1 cellular context compared by ENCODE assay signal in the genomic region with DNA sequence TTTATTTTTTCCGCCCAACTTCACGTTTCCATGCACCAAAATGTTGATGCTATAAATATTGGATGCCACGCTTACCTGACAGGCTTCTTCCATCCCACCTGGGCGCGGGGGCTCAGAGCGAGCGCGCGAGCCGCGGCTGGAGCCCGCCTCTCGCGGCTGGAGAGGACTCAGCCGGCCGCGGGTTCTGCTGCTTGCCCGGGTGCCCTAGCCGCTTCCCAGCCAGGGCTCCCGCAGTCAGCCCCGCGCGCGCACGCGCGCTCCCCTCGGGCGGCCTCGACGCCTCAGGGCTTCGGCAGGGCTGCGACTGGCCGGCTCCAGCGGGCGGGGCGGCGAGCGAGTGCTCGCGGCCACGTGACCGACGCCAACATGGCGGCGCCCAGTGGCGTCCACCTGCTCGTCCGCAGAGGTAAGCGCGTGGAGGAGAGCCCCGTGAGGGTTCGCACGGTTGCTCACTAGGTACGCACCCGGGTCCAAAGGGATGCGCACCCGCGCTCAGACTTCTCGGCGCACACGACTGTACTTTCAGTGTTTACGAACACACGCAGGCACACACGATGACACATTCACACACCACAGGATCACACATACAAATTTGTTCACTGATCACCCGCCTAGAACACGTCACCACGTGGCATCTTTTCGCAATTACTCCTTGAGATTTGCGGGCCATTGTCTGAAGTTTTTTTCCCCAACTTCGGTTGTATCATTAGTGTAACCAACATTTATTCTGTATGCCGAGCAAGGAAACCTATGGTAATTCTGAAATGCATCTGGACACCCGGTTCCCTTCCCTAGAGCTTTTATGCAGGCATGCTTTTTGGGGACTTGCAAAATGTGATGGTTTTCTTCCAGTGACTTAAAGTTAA.
A peak's percentile ranks its signal among the peaks of the same experiment; 100 is the strongest.
TF ChIP-seq lines count a peak whose summit lies in the region.

A gene (plus strand): TSS at position 350 of the 866 bp plus-strand sequence. CDS start 17 bp downstream, at position 367.

TF ChIP-seq in GM12878, 131 proteins besides CTCF, POLR2A, EP300 and RAD21 (continued from another document and continues in another):
- TF ChIP-seq, protein P1, sequence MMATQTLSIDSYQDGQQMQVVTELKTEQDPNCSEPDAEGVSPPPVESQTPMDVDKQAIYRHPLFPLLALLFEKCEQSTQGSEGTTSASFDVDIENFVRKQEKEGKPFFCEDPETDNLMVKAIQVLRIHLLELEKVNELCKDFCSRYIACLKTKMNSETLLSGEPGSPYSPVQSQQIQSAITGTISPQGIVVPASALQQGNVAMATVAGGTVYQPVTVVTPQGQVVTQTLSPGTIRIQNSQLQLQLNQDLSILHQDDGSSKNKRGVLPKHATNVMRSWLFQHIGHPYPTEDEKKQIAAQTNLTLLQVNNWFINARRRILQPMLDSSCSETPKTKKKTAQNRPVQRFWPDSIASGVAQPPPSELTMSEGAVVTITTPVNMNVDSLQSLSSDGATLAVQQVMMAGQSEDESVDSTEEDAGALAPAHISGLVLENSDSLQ (IDR thresholded peaks at IDR 0.05) = no peak
- TF ChIP-seq ZNF622 (IDR thresholded peaks at IDR 0.05) (no peak), KDM1A (IDR thresholded peaks at IDR 0.05; ENCODE audit: borderline replicate concordance) (no peak), CBX3 (IDR thresholded peaks at IDR 0.05; ENCODE audit: borderline replicate concordance, low read depth) (no peak), NFYA (IDR thresholded peaks at IDR 0.05; ENCODE audit: borderline replicate concordance, low read depth, low read length) (no peak), SMAD5 (IDR thresholded peaks at IDR 0.05; ENCODE audit: low read depth) (peak; percentile 86), CREB1 (IDR thresholded peaks at IDR 0.05; ENCODE audit: low read depth) (0 out of 2 replicates have a peak, but pooled peaks have one; percentile 21), ESRRA (IDR thresholded peaks at IDR 0.05; ENCODE audit: low read length) (no peak), NR2C1 (IDR thresholded peaks at IDR 0.05) (peak; percentile 61; the same call in 1 of the 2 replicates), BMI1 (IDR thresholded peaks at IDR 0.05; ENCODE audit: borderline replicate concordance) (no peak), DPF2 (IDR thresholded peaks at IDR 0.05) (peak; percentile 68; the same call in 1 of the 2 replicates), RUNX3 (IDR thresholded peaks at IDR 0.05; ENCODE audit: low read length) (peak; percentile 15; the same call in 1 of the 2 replicates), HCFC1 (IDR thresholded peaks at IDR 0.05; ENCODE audit: low read length) (peak; percentile 72), FOS (IDR thresholded peaks at IDR 0.05; ENCODE audit: borderline replicate concordance, extremely low read depth, insufficient read length) (no peak), WRNIP1 (IDR thresholded peaks at IDR 0.05; ENCODE audit: borderline replicate concordance, low read depth, low read length) (no peak), TCF3 (IDR thresholded peaks at IDR 0.05; ENCODE audit: borderline replicate concordance, insufficient read depth, low read depth, low read length) (peak; percentile 76), CHD4 (IDR thresholded peaks at IDR 0.05) (no peak), ASH2L (IDR thresholded peaks at IDR 0.05; ENCODE audit: borderline replicate concordance, low read depth) (no peak; the same call in 1 of the 2 replicates), SRF (IDR thresholded peaks at IDR 0.05; ENCODE audit: low read depth in 2 of 2, low read length in 2 of 2) (no peak), CHD2 (IDR thresholded peaks at IDR 0.05; ENCODE audit: borderline replicate concordance, low read depth, low read length) (no peak), IKZF1 (conservative IDR thresholded peaks at IDR 0.05) (peak; percentile 83), ZZZ3 (IDR thresholded peaks at IDR 0.05; ENCODE audit: control insufficient read depth, insufficient read length, low read depth) (no peak), STAT3 (IDR thresholded peaks at IDR 0.05; ENCODE audit: low read depth, low read length) (no peak), SMARCA5 (IDR thresholded peaks at IDR 0.05) (no peak), MEF2A (IDR thresholded peaks at IDR 0.05; ENCODE audit: insufficient read depth, low read depth, low read length) (no peak), ETV6 (conservative IDR thresholded peaks at IDR 0.05 in 1 of 2, IDR thresholded peaks at IDR 0.05 in 1 of 2; ENCODE audit: borderline replicate concordance in 1 of 2, low read depth in 1 of 2) (no peak), POU2F2 (IDR thresholded peaks at IDR 0.05; ENCODE audit: borderline replicate concordance, low read depth, low read length) (peak; percentile 70; the same call in 2 of the 3 replicates), STAT1 (conservative IDR thresholded peaks at IDR 0.05) (peak; percentile 35; the same call in 1 of the 2 replicates), GATAD2B (conservative IDR thresholded peaks at IDR 0.05; ENCODE audit: low read depth) (no peak; the same call in 1 of the 2 replicates), PML (IDR thresholded peaks at IDR 0.05; ENCODE audit: low read length) (peak; percentile 80; the same call in 1 of the 2 replicates), ZNF24 (IDR thresholded peaks at IDR 0.05) (no peak), POLR2AphosphoS2 (IDR thresholded peaks at IDR 0.05; ENCODE audit: low read depth, low read length) (peak; percentile 41; the same call in 1 of the 2 replicates), NR2C2 (IDR thresholded peaks at IDR 0.05; ENCODE audit: borderline replicate concordance, control insufficient read depth, insufficient read length, low read depth) (no peak), EED (IDR thresholded peaks at IDR 0.05; ENCODE audit: low read depth) (no peak)
- TF ChIP-seq, protein P2, sequence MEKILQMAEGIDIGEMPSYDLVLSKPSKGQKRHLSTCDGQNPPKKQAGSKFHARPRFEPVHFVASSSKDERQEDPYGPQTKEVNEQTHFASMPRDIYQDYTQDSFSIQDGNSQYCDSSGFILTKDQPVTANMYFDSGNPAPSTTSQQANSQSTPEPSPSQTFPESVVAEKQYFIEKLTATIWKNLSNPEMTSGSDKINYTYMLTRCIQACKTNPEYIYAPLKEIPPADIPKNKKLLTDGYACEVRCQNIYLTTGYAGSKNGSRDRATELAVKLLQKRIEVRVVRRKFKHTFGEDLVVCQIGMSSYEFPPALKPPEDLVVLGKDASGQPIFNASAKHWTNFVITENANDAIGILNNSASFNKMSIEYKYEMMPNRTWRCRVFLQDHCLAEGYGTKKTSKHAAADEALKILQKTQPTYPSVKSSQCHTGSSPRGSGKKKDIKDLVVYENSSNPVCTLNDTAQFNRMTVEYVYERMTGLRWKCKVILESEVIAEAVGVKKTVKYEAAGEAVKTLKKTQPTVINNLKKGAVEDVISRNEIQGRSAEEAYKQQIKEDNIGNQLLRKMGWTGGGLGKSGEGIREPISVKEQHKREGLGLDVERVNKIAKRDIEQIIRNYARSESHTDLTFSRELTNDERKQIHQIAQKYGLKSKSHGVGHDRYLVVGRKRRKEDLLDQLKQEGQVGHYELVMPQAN (conservative IDR thresholded peaks at IDR 0.05) = peak; percentile 99
- TF ChIP-seq, protein P3, sequence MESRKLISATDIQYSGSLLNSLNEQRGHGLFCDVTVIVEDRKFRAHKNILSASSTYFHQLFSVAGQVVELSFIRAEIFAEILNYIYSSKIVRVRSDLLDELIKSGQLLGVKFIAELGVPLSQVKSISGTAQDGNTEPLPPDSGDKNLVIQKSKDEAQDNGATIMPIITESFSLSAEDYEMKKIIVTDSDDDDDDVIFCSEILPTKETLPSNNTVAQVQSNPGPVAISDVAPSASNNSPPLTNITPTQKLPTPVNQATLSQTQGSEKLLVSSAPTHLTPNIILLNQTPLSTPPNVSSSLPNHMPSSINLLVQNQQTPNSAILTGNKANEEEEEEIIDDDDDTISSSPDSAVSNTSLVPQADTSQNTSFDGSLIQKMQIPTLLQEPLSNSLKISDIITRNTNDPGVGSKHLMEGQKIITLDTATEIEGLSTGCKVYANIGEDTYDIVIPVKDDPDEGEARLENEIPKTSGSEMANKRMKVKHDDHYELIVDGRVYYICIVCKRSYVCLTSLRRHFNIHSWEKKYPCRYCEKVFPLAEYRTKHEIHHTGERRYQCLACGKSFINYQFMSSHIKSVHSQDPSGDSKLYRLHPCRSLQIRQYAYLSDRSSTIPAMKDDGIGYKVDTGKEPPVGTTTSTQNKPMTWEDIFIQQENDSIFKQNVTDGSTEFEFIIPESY (IDR thresholded peaks at IDR 0.05) = no peak
- TF ChIP-seq, protein P4, sequence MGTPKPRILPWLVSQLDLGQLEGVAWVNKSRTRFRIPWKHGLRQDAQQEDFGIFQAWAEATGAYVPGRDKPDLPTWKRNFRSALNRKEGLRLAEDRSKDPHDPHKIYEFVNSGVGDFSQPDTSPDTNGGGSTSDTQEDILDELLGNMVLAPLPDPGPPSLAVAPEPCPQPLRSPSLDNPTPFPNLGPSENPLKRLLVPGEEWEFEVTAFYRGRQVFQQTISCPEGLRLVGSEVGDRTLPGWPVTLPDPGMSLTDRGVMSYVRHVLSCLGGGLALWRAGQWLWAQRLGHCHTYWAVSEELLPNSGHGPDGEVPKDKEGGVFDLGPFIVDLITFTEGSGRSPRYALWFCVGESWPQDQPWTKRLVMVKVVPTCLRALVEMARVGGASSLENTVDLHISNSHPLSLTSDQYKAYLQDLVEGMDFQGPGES (IDR thresholded peaks at IDR 0.05) = no peak
- TF ChIP-seq, protein P5, sequence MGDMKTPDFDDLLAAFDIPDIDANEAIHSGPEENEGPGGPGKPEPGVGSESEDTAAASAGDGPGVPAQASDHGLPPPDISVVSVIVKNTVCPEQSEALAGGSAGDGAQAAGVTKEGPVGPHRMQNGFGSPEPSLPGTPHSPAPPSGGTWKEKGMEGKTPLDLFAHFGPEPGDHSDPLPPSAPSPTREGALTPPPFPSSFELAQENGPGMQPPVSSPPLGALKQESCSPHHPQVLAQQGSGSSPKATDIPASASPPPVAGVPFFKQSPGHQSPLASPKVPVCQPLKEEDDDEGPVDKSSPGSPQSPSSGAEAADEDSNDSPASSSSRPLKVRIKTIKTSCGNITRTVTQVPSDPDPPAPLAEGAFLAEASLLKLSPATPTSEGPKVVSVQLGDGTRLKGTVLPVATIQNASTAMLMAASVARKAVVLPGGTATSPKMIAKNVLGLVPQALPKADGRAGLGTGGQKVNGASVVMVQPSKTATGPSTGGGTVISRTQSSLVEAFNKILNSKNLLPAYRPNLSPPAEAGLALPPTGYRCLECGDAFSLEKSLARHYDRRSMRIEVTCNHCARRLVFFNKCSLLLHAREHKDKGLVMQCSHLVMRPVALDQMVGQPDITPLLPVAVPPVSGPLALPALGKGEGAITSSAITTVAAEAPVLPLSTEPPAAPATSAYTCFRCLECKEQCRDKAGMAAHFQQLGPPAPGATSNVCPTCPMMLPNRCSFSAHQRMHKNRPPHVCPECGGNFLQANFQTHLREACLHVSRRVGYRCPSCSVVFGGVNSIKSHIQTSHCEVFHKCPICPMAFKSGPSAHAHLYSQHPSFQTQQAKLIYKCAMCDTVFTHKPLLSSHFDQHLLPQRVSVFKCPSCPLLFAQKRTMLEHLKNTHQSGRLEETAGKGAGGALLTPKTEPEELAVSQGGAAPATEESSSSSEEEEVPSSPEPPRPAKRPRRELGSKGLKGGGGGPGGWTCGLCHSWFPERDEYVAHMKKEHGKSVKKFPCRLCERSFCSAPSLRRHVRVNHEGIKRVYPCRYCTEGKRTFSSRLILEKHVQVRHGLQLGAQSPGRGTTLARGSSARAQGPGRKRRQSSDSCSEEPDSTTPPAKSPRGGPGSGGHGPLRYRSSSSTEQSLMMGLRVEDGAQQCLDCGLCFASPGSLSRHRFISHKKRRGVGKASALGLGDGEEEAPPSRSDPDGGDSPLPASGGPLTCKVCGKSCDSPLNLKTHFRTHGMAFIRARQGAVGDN (IDR thresholded peaks at IDR 0.05) = peak; percentile 81
- TF ChIP-seq, protein P6, sequence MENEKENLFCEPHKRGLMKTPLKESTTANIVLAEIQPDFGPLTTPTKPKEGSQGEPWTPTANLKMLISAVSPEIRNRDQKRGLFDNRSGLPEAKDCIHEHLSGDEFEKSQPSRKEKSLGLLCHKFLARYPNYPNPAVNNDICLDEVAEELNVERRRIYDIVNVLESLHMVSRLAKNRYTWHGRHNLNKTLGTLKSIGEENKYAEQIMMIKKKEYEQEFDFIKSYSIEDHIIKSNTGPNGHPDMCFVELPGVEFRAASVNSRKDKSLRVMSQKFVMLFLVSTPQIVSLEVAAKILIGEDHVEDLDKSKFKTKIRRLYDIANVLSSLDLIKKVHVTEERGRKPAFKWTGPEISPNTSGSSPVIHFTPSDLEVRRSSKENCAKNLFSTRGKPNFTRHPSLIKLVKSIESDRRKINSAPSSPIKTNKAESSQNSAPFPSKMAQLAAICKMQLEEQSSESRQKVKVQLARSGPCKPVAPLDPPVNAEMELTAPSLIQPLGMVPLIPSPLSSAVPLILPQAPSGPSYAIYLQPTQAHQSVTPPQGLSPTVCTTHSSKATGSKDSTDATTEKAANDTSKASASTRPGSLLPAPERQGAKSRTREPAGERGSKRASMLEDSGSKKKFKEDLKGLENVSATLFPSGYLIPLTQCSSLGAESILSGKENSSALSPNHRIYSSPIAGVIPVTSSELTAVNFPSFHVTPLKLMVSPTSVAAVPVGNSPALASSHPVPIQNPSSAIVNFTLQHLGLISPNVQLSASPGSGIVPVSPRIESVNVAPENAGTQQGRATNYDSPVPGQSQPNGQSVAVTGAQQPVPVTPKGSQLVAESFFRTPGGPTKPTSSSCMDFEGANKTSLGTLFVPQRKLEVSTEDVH (IDR thresholded peaks at IDR 0.05; ENCODE audit: low read depth, partially characterized antibody) = no peak
- TF ChIP-seq, protein P7, sequence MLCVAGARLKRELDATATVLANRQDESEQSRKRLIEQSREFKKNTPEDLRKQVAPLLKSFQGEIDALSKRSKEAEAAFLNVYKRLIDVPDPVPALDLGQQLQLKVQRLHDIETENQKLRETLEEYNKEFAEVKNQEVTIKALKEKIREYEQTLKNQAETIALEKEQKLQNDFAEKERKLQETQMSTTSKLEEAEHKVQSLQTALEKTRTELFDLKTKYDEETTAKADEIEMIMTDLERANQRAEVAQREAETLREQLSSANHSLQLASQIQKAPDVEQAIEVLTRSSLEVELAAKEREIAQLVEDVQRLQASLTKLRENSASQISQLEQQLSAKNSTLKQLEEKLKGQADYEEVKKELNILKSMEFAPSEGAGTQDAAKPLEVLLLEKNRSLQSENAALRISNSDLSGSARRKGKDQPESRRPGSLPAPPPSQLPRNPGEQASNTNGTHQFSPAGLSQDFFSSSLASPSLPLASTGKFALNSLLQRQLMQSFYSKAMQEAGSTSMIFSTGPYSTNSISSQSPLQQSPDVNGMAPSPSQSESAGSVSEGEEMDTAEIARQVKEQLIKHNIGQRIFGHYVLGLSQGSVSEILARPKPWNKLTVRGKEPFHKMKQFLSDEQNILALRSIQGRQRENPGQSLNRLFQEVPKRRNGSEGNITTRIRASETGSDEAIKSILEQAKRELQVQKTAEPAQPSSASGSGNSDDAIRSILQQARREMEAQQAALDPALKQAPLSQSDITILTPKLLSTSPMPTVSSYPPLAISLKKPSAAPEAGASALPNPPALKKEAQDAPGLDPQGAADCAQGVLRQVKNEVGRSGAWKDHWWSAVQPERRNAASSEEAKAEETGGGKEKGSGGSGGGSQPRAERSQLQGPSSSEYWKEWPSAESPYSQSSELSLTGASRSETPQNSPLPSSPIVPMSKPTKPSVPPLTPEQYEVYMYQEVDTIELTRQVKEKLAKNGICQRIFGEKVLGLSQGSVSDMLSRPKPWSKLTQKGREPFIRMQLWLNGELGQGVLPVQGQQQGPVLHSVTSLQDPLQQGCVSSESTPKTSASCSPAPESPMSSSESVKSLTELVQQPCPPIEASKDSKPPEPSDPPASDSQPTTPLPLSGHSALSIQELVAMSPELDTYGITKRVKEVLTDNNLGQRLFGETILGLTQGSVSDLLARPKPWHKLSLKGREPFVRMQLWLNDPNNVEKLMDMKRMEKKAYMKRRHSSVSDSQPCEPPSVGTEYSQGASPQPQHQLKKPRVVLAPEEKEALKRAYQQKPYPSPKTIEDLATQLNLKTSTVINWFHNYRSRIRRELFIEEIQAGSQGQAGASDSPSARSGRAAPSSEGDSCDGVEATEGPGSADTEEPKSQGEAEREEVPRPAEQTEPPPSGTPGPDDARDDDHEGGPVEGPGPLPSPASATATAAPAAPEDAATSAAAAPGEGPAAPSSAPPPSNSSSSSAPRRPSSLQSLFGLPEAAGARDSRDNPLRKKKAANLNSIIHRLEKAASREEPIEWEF (IDR thresholded peaks at IDR 0.05; ENCODE audit: insufficient replicate concordance, low read depth, low read length) = no peak
